ENCODE assay signal across 8 cellular contexts in the genomic region with DNA sequence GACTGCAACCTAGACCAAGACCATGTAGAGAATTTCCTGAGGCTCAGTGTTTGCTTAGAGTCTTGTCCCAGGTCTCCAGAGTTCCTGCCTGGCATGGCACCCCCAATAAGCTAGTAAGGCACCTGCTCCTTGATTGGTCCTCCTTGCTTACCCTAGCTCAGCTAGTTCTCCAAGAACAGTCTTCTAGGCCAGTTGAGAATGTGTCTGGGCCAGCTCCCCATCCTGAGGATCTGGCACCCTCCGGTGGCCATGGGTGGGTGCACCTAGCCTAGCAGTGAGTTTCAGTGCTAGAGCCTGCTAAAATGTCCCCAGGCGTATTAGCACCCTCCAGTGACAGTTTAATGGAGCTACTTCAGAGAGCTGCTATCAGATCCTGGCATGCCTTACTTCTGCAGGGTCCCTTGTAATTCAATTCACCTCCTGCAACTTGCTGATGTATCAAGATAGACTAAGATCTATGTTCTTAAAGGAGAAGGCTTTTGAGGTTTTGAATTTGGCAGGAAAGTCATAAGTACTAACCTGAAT. TPM values are rescaled to one million over a fixed set of nuclear protein-coding genes. Genes with fewer than 3 reads are reported as not detected.
DNase-seq lines count a peak whose midpoint lies in the region; ATAC-seq and TF ChIP-seq lines count a peak whose summit lies in the region.

No MANE protein-coding gene starts in this region.

- no peaks in the 10 kb centered on the region for H3K36me3 ChIP-seq in CD4-positive, CD25-positive, alpha-beta regulatory T cell (ENCODE audit: control insufficient read depth, insufficient read depth, low read length)
- H3K36me3 ChIP-seq in vagina = no peaks in the 10 kb centered on the region

- intact Hi-C loops in vagina (cut with DNase I) = no loop called here

- no peaks in the 10 kb centered on the region for H3K36me3 Mint-ChIP-seq in CD4-positive, CD25-positive, alpha-beta regulatory T cell
- H3K36me3 Mint-ChIP-seq in WTC11 = no peaks in the 10 kb centered on the region
- no peaks in the 10 kb centered on the region for H3K36me3 Mint-ChIP-seq in nephron progenitor cell (ENCODE audit: low read depth)

- no peak overlapping the region for H3K4me3 ChIP-seq in CD4-positive, CD25-positive, alpha-beta regulatory T cell (ENCODE audit: low read depth, low read length)
- H3K4me3 ChIP-seq in vagina = no peak overlapping the region

- no peaks in the 10 kb centered on the region for H3K4me1 ChIP-seq in CD4-positive, CD25-positive, alpha-beta regulatory T cell (ENCODE audit: control insufficient read depth, insufficient read depth, low read length, poor library complexity, severe bottlenecking)
- no peaks in the 10 kb centered on the region for H3K4me1 ChIP-seq in vagina

- no peaks in the 10 kb centered on the region for H3K9me3 Mint-ChIP-seq in CD4-positive, CD25-positive, alpha-beta regulatory T cell
- H3K9me3 Mint-ChIP-seq in WTC11 = peaks cover 5% of the 10 kb centered on the region; the same call in 1 of the 2 replicates
- peaks cover 8% of the 10 kb centered on the region for H3K9me3 Mint-ChIP-seq in nephron progenitor cell

- DNase-seq in CD4-positive, CD25-positive, alpha-beta regulatory T cell = peak; percentile 9 to 87 (median 37)
- DNase-seq in NCI-H2107 treated with DMSO at 0.1 percent for 48 hours (lab: John Stamatoyannopoulos, UW; ENCODE audit: unreplicated experiment) = peak; percentile 67
- DNase-seq in WTC11 (ENCODE audit: low spot score) = peak; percentile 85
- peak; percentile 17 for DNase-seq in effector CD4-positive, alpha-beta T cell
- DNase-seq in nephron progenitor cell = peak; percentile 39
- DNase-seq in vagina (ENCODE audit: extremely low spot score in 2 of 2) = no peak

- TF ChIP-seq CTCF in WTC11 (IDR thresholded peaks at IDR 0.05) (peak; percentile 51; the same call in 1 of the 2 replicates), nephron progenitor cell (IDR thresholded peaks at IDR 0.05) (peak; percentile 49), vagina (IDR thresholded peaks at IDR 0.05) (no peak)

- peaks cover 0 to 3% (median 0%) of the 10 kb centered on the region in 4 donors for H3K4me1 Mint-ChIP-seq in CD4-positive, CD25-positive, alpha-beta regulatory T cell
- peaks cover 9% of the 10 kb centered on the region for H3K4me1 Mint-ChIP-seq in WTC11
- no peaks in the 10 kb centered on the region for H3K4me1 Mint-ChIP-seq in nephron progenitor cell

- POLR2A ChIA-PET in WTC11 (lab: Charles Lee) = interaction anchor here (0.9 kb wide), 1 partner anchor 44 kb away, joined by 4 read pairs; no protein-coding TSS in a partner anchor

- peaks cover 5% of the 10 kb centered on the region for H3K27me3 Mint-ChIP-seq in CD4-positive, CD25-positive, alpha-beta regulatory T cell
- H3K27me3 Mint-ChIP-seq in WTC11 (ENCODE audit: low read depth) (no peaks in the 10 kb centered on the region), nephron progenitor cell (ENCODE audit: low read depth, poor library complexity) (peaks cover 2% of the 10 kb centered on the region)

- TF ChIP-seq POLR2A in vagina (IDR thresholded peaks at IDR 0.05) = no peak

- H3K27me3 ChIP-seq in CD4-positive, CD25-positive, alpha-beta regulatory T cell (ENCODE audit: control insufficient read depth, insufficient read depth, low read length) = no peaks in the 10 kb centered on the region
- no peaks in the 10 kb centered on the region for H3K27me3 ChIP-seq in vagina

- no peak overlapping the region for H3K27ac Mint-ChIP-seq in CD4-positive, CD25-positive, alpha-beta regulatory T cell
- no peak overlapping the region for H3K27ac Mint-ChIP-seq in WTC11
- H3K27ac Mint-ChIP-seq in nephron progenitor cell = no peak overlapping the region

- no peaks in the 10 kb centered on the region for H3K9me3 ChIP-seq in CD4-positive, CD25-positive, alpha-beta regulatory T cell (ENCODE audit: control insufficient read depth in 2 of 2, low read length in 2 of 2)
- H3K9me3 ChIP-seq in vagina = no peaks in the 10 kb centered on the region

- H3K4me3 Mint-ChIP-seq in CD4-positive, CD25-positive, alpha-beta regulatory T cell = no peak overlapping the region
- H3K4me3 Mint-ChIP-seq in WTC11 (no peak overlapping the region), nephron progenitor cell (no peak overlapping the region)

- CTCF ChIA-PET in WTC11 (lab: Charles Lee) = interaction anchor here (0.5 to 4.0 kb wide), 100 partner anchors 9 to 1432 kb away, joined by 3 to 54 read pairs (median 4); a partner anchor contains a TSS

- H3K27ac ChIP-seq in CD4-positive, CD25-positive, alpha-beta regulatory T cell (ENCODE audit: insufficient read depth, low read length, poor library complexity, severe bottlenecking) = no peak overlapping the region
- no peak overlapping the region for H3K27ac ChIP-seq in vagina

- peak; percentile 84 to 89 for ATAC-seq in CD4-positive, CD25-positive, alpha-beta regulatory T cell (ENCODE audit: low read depth in 2 of 2)
- ATAC-seq in GM18870 (IDR thresholded peaks at IDR 0.05; ENCODE audit: unreplicated experiment) (peak; percentile 91), HG03060 (IDR thresholded peaks at IDR 0.05; ENCODE audit: low read depth, unreplicated experiment) (peak; percentile 91), WTC11 (peak; percentile 98)

TF ChIP-seq in WTC11, 78 proteins besides CTCF, POLR2A, EP300 and RAD21:
- no peak for TF ChIP-seq TCF7 (CRISPR knock-in tag; IDR thresholded peaks at IDR 0.05; ENCODE audit: low read depth)
- TF ChIP-seq ZNF416 (CRISPR knock-in tag; IDR thresholded peaks at IDR 0.05) = no peak

RNA-seq across cellular contexts. Expression of a gene that starts 44.4 kb away (rescaled TPM):
- 107 TPM for total RNA-seq in CD4-positive, CD25-positive, alpha-beta regulatory T cell
- 1 to 10 TPM; 3.9 to 6.2 (median 5.2) TPM for polyA plus RNA-seq in CD4-positive, CD25-positive, alpha-beta regulatory T cell
- total RNA-seq in WTC11 (2021) = 39.7 to 44.6 TPM (median 44.0 TPM) in 3 replicates
- 59.9 TPM for total RNA-seq in vagina

Comparison
In these comparisons a context has a peak if more than half of its experiments do, and no peak if none do; other contexts are left out.
1. DNase-seq: peak in CD4-positive, CD25-positive, alpha-beta regulatory T cell (3 of 3), NCI-H2107 treated with DMSO at 0.1 percent for 48 hours (single experiment), WTC11 (single experiment), effector CD4-positive, alpha-beta T cell (single experiment) and nephron progenitor cell (single experiment); none in vagina (0 of 2).
2. CTCF ChIP-seq: peak in WTC11 (single experiment) and nephron progenitor cell (single experiment); none in vagina (0 of 3).
3. Peak in every context shown above with its lines, with median percentiles within 50 percentile points of each other: ATAC-seq.